In the genomic region with DNA sequence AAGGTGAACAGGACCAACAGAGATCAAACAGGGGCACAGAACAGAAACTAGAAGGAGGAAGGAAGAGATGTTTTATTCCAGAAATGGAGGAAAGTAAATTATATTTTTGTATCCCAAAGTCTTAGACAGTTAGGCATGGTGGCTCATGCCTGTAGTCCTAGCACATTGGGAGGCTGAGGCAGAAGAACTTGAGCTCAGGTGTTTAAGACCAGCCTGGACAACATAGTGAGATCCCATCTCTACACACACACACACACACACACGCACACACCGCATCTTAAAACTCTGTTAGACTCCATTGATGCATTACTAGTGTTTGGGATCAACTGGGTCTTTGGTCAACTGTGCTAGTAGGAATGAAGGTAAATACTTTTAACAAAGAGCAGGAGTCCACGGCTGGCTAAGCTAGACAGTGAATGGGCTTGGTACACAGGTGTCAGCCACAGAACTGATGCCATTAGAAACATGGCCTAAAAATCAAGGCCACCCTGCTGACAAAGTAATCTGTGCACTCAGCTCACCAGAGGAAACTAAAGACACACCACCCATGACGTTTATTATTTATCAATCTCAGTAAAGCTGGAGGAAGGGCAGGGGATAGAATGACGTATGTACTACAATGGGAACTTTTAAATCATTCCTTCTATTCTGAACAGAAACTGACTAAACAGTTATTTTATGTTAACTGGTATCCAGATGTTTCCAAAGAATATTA, we compare ENCODE assay signal across 8 cellular contexts. TPM values are rescaled to one million over a fixed set of nuclear protein-coding genes. Genes with fewer than 3 reads are reported as not detected.
A peak's percentile ranks its signal among the peaks of the same experiment; 100 is the strongest.
DNase-seq lines count a peak whose midpoint lies in the region; ATAC-seq and TF ChIP-seq lines count a peak whose summit lies in the region.
"Not testable (repeated sequence)": the region's sequence is repeated elsewhere in the genome, so short reads cannot be mapped to it uniquely, and the experiment has no call there.

No MANE protein-coding gene starts in this region.

- DNase-seq in EH (ENCODE audit: low read depth) = peak; percentile 76
- DNase-seq in HS-5 (ENCODE audit: low read depth) = peak; percentile 16
- DNase-seq in brain microvascular endothelial cell = peak; percentile 81
- DNase-seq in fibroblast of the aortic adventitia (ENCODE audit: low read depth) = peak; percentile 71
- DNase-seq in myocyte (ENCODE audit: low read depth) = peak; percentile 24
- DNase-seq in stromal cell of bone marrow (ENCODE audit: low read depth) = peak; percentile 74

- not testable (repeated sequence) for H3K9me3 ChIP-seq in HEK293 (ENCODE audit: control insufficient read depth, insufficient read depth, low read depth, low read length)

- TF ChIP-seq CTCF in HEK293 (tag by site-specific recombination; IDR thresholded peaks at IDR 0.05); brain microvascular endothelial cell (IDR thresholded peaks at IDR 0.05; ENCODE audit: low read depth, low read length, missing control alignments); fibroblast of the aortic adventitia (IDR thresholded peaks at IDR 0.05; ENCODE audit: insufficient read depth, low read length): not testable (repeated sequence)

- H3K4me3 ChIP-seq in HEK293 (ENCODE audit: low read depth, low read length); brain microvascular endothelial cell (ENCODE audit: low read depth, low read length); fibroblast of the aortic adventitia (ENCODE audit: low read depth, low read length): not testable (repeated sequence)

- not testable (repeated sequence) for H3K27me3 ChIP-seq in brain microvascular endothelial cell (replicated peaks)

- H3K27ac ChIP-seq in HEK293 (ENCODE audit: extremely low read depth, low read depth, low read length) = not testable (repeated sequence)
- H3K27ac ChIP-seq in brain microvascular endothelial cell = peak overlapping the region; percentile 97

- POLR2A ChIA-PET in HEK293 (lab: Yijun Ruan, JAX) = not testable (repeated sequence)

- not testable (repeated sequence) for H3K36me3 ChIP-seq in HEK293 (ENCODE audit: control insufficient read depth in 2 of 2, insufficient read depth in 1 of 2, low read length in 2 of 2); brain microvascular endothelial cell (replicated peaks)

- ATAC-seq in activated CD4-positive, CD25-positive, alpha-beta regulatory T cell treated with anti-CD3 and anti-CD28 coated beads, Interleukin-2, amount 50 U/mL, for 24 hours = peak; percentile 64 to 68

- not testable (repeated sequence) for H3K4me1 ChIP-seq in HEK293 (ENCODE audit: control insufficient read depth, insufficient read depth, low read length)

- CTCF ChIA-PET in HEK293 (lab: Yijun Ruan, JAX) = interaction anchor here (0.9 to 1.8 kb wide), 2 partner anchors 8 to 117 kb away, joined by 3 to 5 read pairs; no protein-coding TSS in a partner anchor

- in situ Hi-C loops in brain microvascular endothelial cell (cut with HindIII; ENCODE audit: low pct_ligation_motif_present, low sequenced_read_pairs) = not testable (repeated sequence)

TF ChIP-seq in HEK293, 187 proteins besides CTCF, POLR2A, EP300 and RAD21:
- TF ChIP-seq ZIC2 (tag by site-specific recombination; IDR thresholded peaks at IDR 0.05) (peak; percentile 31; the same call in 1 of the 2 replicates), ZNF629 (tag by site-specific recombination; IDR thresholded peaks at IDR 0.05) (peak; percentile 72), ZNF121 (tag by site-specific recombination; IDR thresholded peaks at IDR 0.05) (peak; percentile 57; the same call in 1 of the 2 replicates), GFI1B (tag by site-specific recombination; IDR thresholded peaks at IDR 0.05) (peak; percentile 80)
- TF ChIP-seq, protein P1, sequence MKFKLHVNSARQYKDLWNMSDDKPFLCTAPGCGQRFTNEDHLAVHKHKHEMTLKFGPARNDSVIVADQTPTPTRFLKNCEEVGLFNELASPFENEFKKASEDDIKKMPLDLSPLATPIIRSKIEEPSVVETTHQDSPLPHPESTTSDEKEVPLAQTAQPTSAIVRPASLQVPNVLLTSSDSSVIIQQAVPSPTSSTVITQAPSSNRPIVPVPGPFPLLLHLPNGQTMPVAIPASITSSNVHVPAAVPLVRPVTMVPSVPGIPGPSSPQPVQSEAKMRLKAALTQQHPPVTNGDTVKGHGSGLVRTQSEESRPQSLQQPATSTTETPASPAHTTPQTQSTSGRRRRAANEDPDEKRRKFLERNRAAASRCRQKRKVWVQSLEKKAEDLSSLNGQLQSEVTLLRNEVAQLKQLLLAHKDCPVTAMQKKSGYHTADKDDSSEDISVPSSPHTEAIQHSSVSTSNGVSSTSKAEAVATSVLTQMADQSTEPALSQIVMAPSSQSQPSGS (tag by site-specific recombination; IDR thresholded peaks at IDR 0.05; ENCODE audit: low read depth) = peak; percentile 81

RNA-seq across cellular contexts. Expression of a gene that starts 10.9 kb away (rescaled TPM):
- total RNA-seq in fibroblast of the aortic adventitia (ENCODE audit: low replicate concordance) = 137 and 346 TPM in 2 replicates
- 107 and 118 TPM in 2 replicates for total RNA-seq in myocyte
- 59.0 TPM for polyA plus RNA-seq in myocyte (2012)

RNA-seq across cellular contexts. Expression of a gene that starts 11.3 kb away (rescaled TPM):
- total RNA-seq in fibroblast of the aortic adventitia (ENCODE audit: low replicate concordance) (19.8 and 45.7 TPM in 2 replicates), myocyte (22.2 and 26.4 TPM in 2 replicates)
- polyA plus RNA-seq in myocyte (2012) = 7.3 TPM

Comparison
In these comparisons a context has a peak if more than half of its experiments do, and no peak if none do; other contexts are left out.
1. DNase-seq: peak in every context shown above with its lines; median percentile 81 in brain microvascular endothelial cell; 76 in EH; 74 in stromal cell of bone marrow; 71 in fibroblast of the aortic adventitia; 24 in myocyte; 16 in HS-5.